In genomic region chr2:100246163-100247145, GRCh38 we compare ENCODE assay signal across 8 cellular contexts.
A peak's percentile ranks its signal among the peaks of the same experiment; 100 is the strongest.
DNase-seq lines count a peak whose midpoint lies in the region; ATAC-seq lines count a peak whose summit lies in the region.

No MANE protein-coding gene starts in this region.

- H3K27ac ChIP-seq in mesendoderm (ENCODE audit: low read depth, low read length), result no peak overlapping the region

- DNase-seq in NCI-H1436 (lab: John Stamatoyannopoulos, UW), result peak; percentile 29
- no peak for DNase-seq in NCI-H1436 treated with DMSO at 0.1 percent for 48 hours (lab: John Stamatoyannopoulos, UW)
- DNase-seq in LHCN-M2 (ENCODE audit: low read depth), result peak; percentile 1
- DNase-seq in adipocyte (ENCODE audit: low read depth), result peak; percentile 22
- DNase-seq in mesendoderm, result peak; percentile 59
- no peak for DNase-seq in cerebellar nuclear complex (lab: John Stamatoyannopoulos, UW)

- H3K4me1 ChIP-seq in adipocyte (ENCODE audit: control insufficient read depth, insufficient read depth, low read length), result no peaks in the 10 kb centered on the region
- no peaks in the 10 kb centered on the region for H3K4me1 ChIP-seq in mesendoderm (ENCODE audit: control insufficient read depth, low read depth, low read length)

- no peak overlapping the region for H3K18ac ChIP-seq in mesendoderm (ENCODE audit: low read length)

- H2BK5ac ChIP-seq in mesendoderm (ENCODE audit: low read length), result no peak overlapping the region

- no peak overlapping the region for H2BK120ac ChIP-seq in mesendoderm (ENCODE audit: low read depth, low read length)

- H3K4me3 ChIP-seq in adipocyte (ENCODE audit: low read length) (no peak overlapping the region), mesendoderm (ENCODE audit: low read length) (no peak overlapping the region)

- H3K36me3 ChIP-seq in adipocyte (ENCODE audit: control insufficient read depth, insufficient read depth, low read length, severe bottlenecking) (no peaks in the 10 kb centered on the region), mesendoderm (ENCODE audit: control insufficient read depth, insufficient read depth, low read length) (no peaks in the 10 kb centered on the region)

- H4K8ac ChIP-seq in mesendoderm (ENCODE audit: low read depth, low read length), result no peak overlapping the region

- no peak overlapping the region for H3K23ac ChIP-seq in mesendoderm (ENCODE audit: low read length)

- no peak overlapping the region for H3K4ac ChIP-seq in mesendoderm (ENCODE audit: low read depth, low read length)

- no peak overlapping the region for H2AK5ac ChIP-seq in mesendoderm (ENCODE audit: low read length)

- H3K79me1 ChIP-seq in mesendoderm (ENCODE audit: low read length), result no peaks in the 10 kb centered on the region

- H3K9ac ChIP-seq in adipocyte (ENCODE audit: low read length) (no peak overlapping the region), mesendoderm (ENCODE audit: low read length) (no peak overlapping the region)

- H3K27me3 ChIP-seq in adipocyte (replicated peaks; ENCODE audit: control insufficient read depth, insufficient read depth, low read length) (peaks cover 17% of the 10 kb centered on the region), mesendoderm (ENCODE audit: insufficient read depth, low read length, poor library complexity) (no peaks in the 10 kb centered on the region)

- no peak overlapping the region for H2BK15ac ChIP-seq in mesendoderm (replicated peaks; ENCODE audit: low read depth)

- no peak overlapping the region for H3K4me2 ChIP-seq in mesendoderm (ENCODE audit: low read length)

- H3K56ac ChIP-seq in mesendoderm (ENCODE audit: low read length), result no peak overlapping the region

- no peak overlapping the region for H4K5ac ChIP-seq in mesendoderm (ENCODE audit: low read length)

- no peaks in the 10 kb centered on the region for H3K79me2 ChIP-seq in mesendoderm (ENCODE audit: control insufficient read depth, insufficient read depth, low read length)

- 100% methylated on average over 9 of the region's 28 CpGs for WGBS in mesendoderm (ENCODE audit: extremely low coverage, insufficient coverage, low lambda C conversion rate)

- no peaks in the 10 kb centered on the region for H3K9me3 ChIP-seq in adipocyte (ENCODE audit: control insufficient read depth, low read length)

- no peak for ATAC-seq in HG03095 (IDR thresholded peaks at IDR 0.05; ENCODE audit: unreplicated experiment)
- ATAC-seq in GM21786 (IDR thresholded peaks at IDR 0.05; ENCODE audit: unreplicated experiment), result no peak

Comparison
In these comparisons a context has a peak if more than half of its experiments do, and no peak if none do; other contexts are left out.
1. DNase-seq: peak in NCI-H1436 (single experiment), LHCN-M2 (single experiment), adipocyte (single experiment) and mesendoderm (single experiment); none in NCI-H1436 treated with DMSO at 0.1 percent for 48 hours (single experiment) and cerebellar nuclear complex (0 of 2).